ENCODE assay signal across 8 cellular contexts in genomic region chr19:18450934-18451836, GRCh38. TPM values are rescaled to one million over a fixed set of nuclear protein-coding genes. Genes with fewer than 3 reads are reported as not detected.
A peak's percentile ranks its signal among the peaks of the same experiment; 100 is the strongest.
DNase-seq lines count a peak whose midpoint lies in the region; ATAC-seq and TF ChIP-seq lines count a peak whose summit lies in the region.

No MANE protein-coding gene starts in this region.

- DNase-seq in HAP-1 (ENCODE audit: low spot score in 2 of 2) (peak; percentile 50 to 93), NCI-H2196 treated with DMSO at 0.1 percent for 48 hours (lab: John Stamatoyannopoulos, UW; ENCODE audit: unreplicated experiment) (peak; percentile 32), colonic mucosa (peak; percentile 90), lung (ENCODE audit: low spot score) (peak; percentile 82)
- DNase-seq in activated CD4-positive, alpha-beta T cell treated with anti-CD3 and anti-CD28 coated beads, Interleukin-2, amount 10 ng/mL, durations not matched to agents 7 days and 5 days = peak; percentile 90
- peak; percentile 61 for DNase-seq in stimulated activated CD8-positive, alpha-beta memory T cell treated with anti-CD3 and anti-CD28 coated beads, Interleukin-12 subunit alpha, Interleukin-12 subunit beta, amount 100 ng/mL, for 4 hours (ENCODE audit: low read depth)

- H3K27me3 ChIP-seq in HAP-1 (ENCODE audit: low read depth) (no peaks in the 10 kb centered on the region), colonic mucosa (no peaks in the 10 kb centered on the region), lung (ENCODE audit: control insufficient read depth, insufficient read depth) (no peaks in the 10 kb centered on the region)

- peak overlapping the region; percentile 57 for H3K27ac Mint-ChIP-seq in activated CD4-positive, alpha-beta T cell treated with anti-CD3 and anti-CD28 coated beads, Interleukin-2, amount 10 ng/mL, durations not matched to agents 7 days and 5 days

- no peaks in the 10 kb centered on the region for H3K4me1 ChIP-seq in HAP-1
- H3K4me1 ChIP-seq in colonic mucosa = no peaks in the 10 kb centered on the region
- H3K4me1 ChIP-seq in lung (ENCODE audit: control insufficient read depth in 2 of 2, insufficient read depth in 2 of 2, low read length in 2 of 2) = no peaks in the 10 kb centered on the region

- H3K27me3 Mint-ChIP-seq in activated CD4-positive, alpha-beta T cell treated with anti-CD3 and anti-CD28 coated beads, Interleukin-2, amount 10 ng/mL, durations not matched to agents 7 days and 5 days = no peaks in the 10 kb centered on the region

- no peak overlapping the region for H3K9ac ChIP-seq in colonic mucosa (ENCODE audit: low read depth in 2 of 2, low read length in 2 of 2)

- H3K36me3 ChIP-seq in HAP-1 (replicated peaks) = peaks cover 29% of the 10 kb centered on the region
- H3K36me3 ChIP-seq in colonic mucosa = peaks cover 13% of the 10 kb centered on the region
- H3K36me3 ChIP-seq in lung (ENCODE audit: control insufficient read depth in 2 of 2, insufficient read depth in 2 of 2, low read length in 2 of 2) = peaks cover 7 to 55% of the 10 kb centered on the region in 2 donors

- no peaks in the 10 kb centered on the region for H3K9me3 Mint-ChIP-seq in activated CD4-positive, alpha-beta T cell treated with anti-CD3 and anti-CD28 coated beads, Interleukin-2, amount 10 ng/mL, durations not matched to agents 7 days and 5 days

- intact Hi-C loops in colonic mucosa (cut with DNase I) = loop anchor here (10.0 kb wide), 2 partner anchors 114 to 394 kb away; no protein-coding TSS in a partner anchor

- in situ Hi-C loops in HAP-1 (cut with MboI; ENCODE audit: low sequenced_read_pairs) = loop anchor here (10.0 kb wide), 2 partner anchors 404 to 534 kb away; no protein-coding TSS in a partner anchor

- 52 to 53% methylated on average over 26 of the region's 26 CpGs for WGBS in lung, 2 donors

- CTCF ChIA-PET in activated CD4-positive, alpha-beta T cell treated with anti-CD3 and anti-CD28 coated beads, Interleukin-2, amount 10 ng/mL, durations not matched to agents 7 days and 5 days (lab: Charles Lee) = interaction anchor here (0.6 to 1.9 kb wide), 20 partner anchors 9 to 723 kb away, joined by 3 to 8 read pairs (median 4); partner anchors contain the start of gene REX1BD

- peaks cover 3% of the 10 kb centered on the region for H3K4me1 Mint-ChIP-seq in activated CD4-positive, alpha-beta T cell treated with anti-CD3 and anti-CD28 coated beads, Interleukin-2, amount 10 ng/mL, durations not matched to agents 7 days and 5 days

- H3K4me3 Mint-ChIP-seq in activated CD4-positive, alpha-beta T cell treated with anti-CD3 and anti-CD28 coated beads, Interleukin-2, amount 10 ng/mL, durations not matched to agents 7 days and 5 days = no peak overlapping the region

- peaks cover 14% of the 10 kb centered on the region for H3K36me3 Mint-ChIP-seq in activated CD4-positive, alpha-beta T cell treated with anti-CD3 and anti-CD28 coated beads, Interleukin-2, amount 10 ng/mL, durations not matched to agents 7 days and 5 days (ENCODE audit: low read depth)

- ATAC-seq in lung (ENCODE audit: insufficient read depth, low FRiP score) = peak; percentile 87
- ATAC-seq in HG02763 (IDR thresholded peaks at IDR 0.05; ENCODE audit: unreplicated experiment) = no peak

- POLR2A ChIA-PET in activated CD4-positive, alpha-beta T cell treated with anti-CD3 and anti-CD28 coated beads, Interleukin-2, amount 10 ng/mL, durations not matched to agents 7 days and 5 days (lab: Charles Lee) = no interaction called here

- H3K9me3 ChIP-seq in HAP-1 (no peaks in the 10 kb centered on the region), colonic mucosa (no peaks in the 10 kb centered on the region), lung (ENCODE audit: control insufficient read depth in 2 of 2, insufficient read depth in 1 of 2, low read length in 1 of 2) (no peaks in the 10 kb centered on the region)

- H3K4me3 ChIP-seq in HAP-1 = no peak overlapping the region
- H3K4me3 ChIP-seq in colonic mucosa = no peak overlapping the region
- H3K4me3 ChIP-seq in lung = no peak overlapping the region

- H3K27ac ChIP-seq in C4-2B (no peak overlapping the region), colonic mucosa (no peak overlapping the region), lung (ENCODE audit: low read depth in 1 of 2, low read length in 1 of 2) (no peak overlapping the region)

- TF ChIP-seq CTCF in C4-2B (conservative IDR thresholded peaks at IDR 0.05) (peak; percentile 98), colonic mucosa (IDR thresholded peaks at IDR 0.05) (peak; percentile 99), lung (IDR thresholded peaks at IDR 0.05; ENCODE audit: control extremely low read depth, extremely low read depth) (peak; percentile 95)

RNA-seq across cellular contexts. Expression of gene ISYNA1, which starts 13.3 kb away (rescaled TPM):
- total RNA-seq in activated CD4-positive, alpha-beta T cell treated with anti-CD3 and anti-CD28 coated beads, Interleukin-2, amount 10 ng/mL, durations not matched to agents 7 days and 5 days = 10 to 100 TPM; 10.7 to 12.1 TPM
- 10 to 100 TPM; 17.7 to 25.7 TPM for total RNA-seq in colonic mucosa
- total RNA-seq in lung = 10 to 100 TPM; 24.9 to 56.7 TPM
- 10 to 100 TPM; 14.7 to 25.1 TPM for polyA plus RNA-seq in lung

RNA-seq across cellular contexts. Expression of gene SSBP4, which starts 32.0 kb away (rescaled TPM):
- 100 to 1,000 TPM; 112 to 123 TPM for total RNA-seq in activated CD4-positive, alpha-beta T cell treated with anti-CD3 and anti-CD28 coated beads, Interleukin-2, amount 10 ng/mL, durations not matched to agents 7 days and 5 days
- total RNA-seq in colonic mucosa (10 to 100 TPM; 40.1 to 77.3 TPM), lung (10 to 100 TPM; 31.7 to 95.3 TPM)
- polyA plus RNA-seq in lung = 10 to 100 TPM; 60.3 to 84.4 TPM

RNA-seq across cellular contexts. Expression of gene LRRC25, which starts 53.8 kb away (rescaled TPM):
- not detected for total RNA-seq in activated CD4-positive, alpha-beta T cell treated with anti-CD3 and anti-CD28 coated beads, Interleukin-2, amount 10 ng/mL, durations not matched to agents 7 days and 5 days
- total RNA-seq in colonic mucosa (1 to 10 TPM; 1.4 to 3.9 TPM), lung (10 to 100 TPM in 1 of 2 donors, 1 to 10 TPM in 1; 8.5 to 38.0 TPM)
- polyA plus RNA-seq in lung = 100 to 1,000 TPM in 1 of 2 donors, 10 to 100 TPM in 1; 16.1 to 119 TPM

Comparison
In these comparisons a context has a peak if more than half of its experiments do, and no peak if none do; other contexts are left out.
1. DNase-seq: peak in every context shown above with its lines; median percentile 90 in activated CD4-positive, alpha-beta T cell treated with anti-CD3 and anti-CD28 coated beads, Interleukin-2, amount 10 ng/mL, durations not matched to agents 7 days and 5 days; 90 in colonic mucosa; 82 in lung; 72 in HAP-1; 61 in stimulated activated CD8-positive, alpha-beta memory T cell treated with anti-CD3 and anti-CD28 coated beads, Interleukin-12 subunit alpha, Interleukin-12 subunit beta, amount 100 ng/mL, for 4 hours; 32 in NCI-H2196 treated with DMSO at 0.1 percent for 48 hours.